18 cellular contexts compared by ENCODE assay signal in genomic region chr3:146470424-146470990, GRCh38. TPM values are rescaled to one million over a fixed set of nuclear protein-coding genes. Genes with fewer than 3 reads are reported as not detected.
A peak's percentile ranks its signal among the peaks of the same experiment; 100 is the strongest.
DNase-seq lines count a peak whose midpoint lies in the region; ATAC-seq, FAIRE-seq and TF ChIP-seq lines count a peak whose summit lies in the region.
"Had no signal": no experiment of that assay in that cellular context is flagged by ENCODE, and none has a peak within 500 bp of the region (broad histone marks: within the 10 kb centered on the region; RNA-seq: fewer than 3 reads in every experiment).

No MANE protein-coding gene starts in this region.

- H3K27me3 Mint-ChIP-seq in CD8-positive, alpha-beta memory T cell, result peaks cover 6 to 15% of the 10 kb centered on the region in 2 donors

- peak overlapping the region; percentile 54; the same call in 1 of the 2 replicates for H3K4me2 ChIP-seq in PC-9

- H3K4me3 Mint-ChIP-seq in CD8-positive, alpha-beta memory T cell, result peak overlapping the region; percentile 81 to 92 (median 85)

- H3K4me1 ChIP-seq in CD8-positive, alpha-beta memory T cell (ENCODE audit: insufficient read depth, low read length), result peaks cover 8% of the 10 kb centered on the region
- H3K4me1 ChIP-seq in PC-9 (replicated peaks; ENCODE audit: insufficient read depth), result 0 out of 2 replicates have a peak, but pooled peaks cover 5% of the 10 kb centered on the region
- no peaks in the 10 kb centered on the region for H3K4me1 ChIP-seq in lower lobe of right lung
- H3K4me1 ChIP-seq: neural progenitor cell had no signal

- no peaks in the 10 kb centered on the region for H3K9me3 Mint-ChIP-seq in CD8-positive, alpha-beta memory T cell
- H3K9me3 Mint-ChIP-seq: neural progenitor cell had no signal

- no peak overlapping the region for H3K27ac ChIP-seq in CD8-positive, alpha-beta memory T cell (ENCODE audit: low read depth, low read length)
- H3K27ac ChIP-seq in PC-9 (no peak overlapping the region), lower lobe of right lung (no peak overlapping the region)
- H3K27ac ChIP-seq: GM23248, HL-60, neural progenitor cell had no signal

- H3K4me3 ChIP-seq in CD8-positive, alpha-beta memory T cell (ENCODE audit: low read length), result no peak overlapping the region
- H3K4me3 ChIP-seq in PC-9, result no peak overlapping the region
- no peak overlapping the region for H3K4me3 ChIP-seq in lower lobe of right lung

- no TSS peak for BruUV-seq in PC-9 (replicated peaks; lab: Mats Ljungman, UMichigan)

- H3K27ac Mint-ChIP-seq in CD8-positive, alpha-beta memory T cell, result peak overlapping the region in 3 of 8 donors; percentile 19 to 69 (median 60)
- H3K27ac Mint-ChIP-seq: neural progenitor cell had no signal

- ATAC-seq in GM19328 (IDR thresholded peaks at IDR 0.05; ENCODE audit: unreplicated experiment) (no peak), lower lobe of right lung (no peak)

- H2AFZ ChIP-seq in PC-9, result peak overlapping the region; percentile 76; the same call in 1 of the 2 replicates

- no peaks in the 10 kb centered on the region for H3K9me2 ChIP-seq in PC-9 (ENCODE audit: insufficient read depth)

- intact Hi-C loops in PC-9 (cut with micrococcal nuclease; ENCODE audit: unreplicated experiment) (no loop called here), lower lobe of right lung (cut with DNase I) (no loop called here)

- no peaks in the 10 kb centered on the region for H3F3A ChIP-seq in PC-9 (ENCODE audit: insufficient read depth, low read depth)

- peaks cover 6 to 18% (median 11%) of the 10 kb centered on the region in 3 donors for H3K4me1 Mint-ChIP-seq in CD8-positive, alpha-beta memory T cell
- H3K4me1 Mint-ChIP-seq: neural progenitor cell had no signal

- no peaks in the 10 kb centered on the region for H3K9me3 ChIP-seq in CD8-positive, alpha-beta memory T cell (ENCODE audit: low read length)
- H3K9me3 ChIP-seq in PC-9 (ENCODE audit: insufficient read depth, low read depth), result no peaks in the 10 kb centered on the region; the same call in 1 of the 2 replicates
- H3K9me3 ChIP-seq in lower lobe of right lung, result no peaks in the 10 kb centered on the region
- H3K9me3 ChIP-seq: thoracic aorta had no signal

- no peaks in the 10 kb centered on the region for H3K36me3 Mint-ChIP-seq in CD8-positive, alpha-beta memory T cell
- H3K36me3 Mint-ChIP-seq: neural progenitor cell had no signal

- H3K79me2 ChIP-seq in PC-9 (ENCODE audit: low read depth), result no peaks in the 10 kb centered on the region

- POLR2A ChIA-PET in CD8-positive, alpha-beta memory T cell (lab: Charles Lee), result no interaction called here
- POLR2A ChIA-PET in PC-9 (lab: Charles Lee; ENCODE audit: unreplicated experiment), result interaction anchor here (0.6 to 0.7 kb wide), 2 partner anchors 124 to 849 kb away, joined by 4 read pairs; no protein-coding TSS in a partner anchor

- FAIRE-seq in islet of Langerhans (lab: Jason Lieb, UNC), result peak; percentile 9
- FAIRE-seq: A204.1 had no signal

- no peaks in the 10 kb centered on the region for H3K36me3 ChIP-seq in CD8-positive, alpha-beta memory T cell (ENCODE audit: insufficient read depth, low read length)
- H3K36me3 ChIP-seq in PC-9 (ENCODE audit: low read depth) (no peaks in the 10 kb centered on the region), lower lobe of right lung (no peaks in the 10 kb centered on the region)
- H3K36me3 ChIP-seq: neural progenitor cell, thoracic aorta had no signal

- TF ChIP-seq CTCF in PC-9 (conservative IDR thresholded peaks at IDR 0.05) (no peak), lower lobe of right lung (IDR thresholded peaks at IDR 0.05) (no peak)

- DNase-seq in NCI-H146 (lab: John Stamatoyannopoulos, UW) (peak; percentile 21), NCI-H146 treated with DMSO at 0.1 percent for 48 hours (lab: John Stamatoyannopoulos, UW; ENCODE audit: unreplicated experiment) (no peak), PC-9 (no peak), dedifferentiated amniotic fluid mesenchymal stem cell (ENCODE audit: extremely low spot score) (no peak), lower lobe of right lung (no peak)
- no peak for DNase-seq in CD8-positive, alpha-beta memory T cell
- DNase-seq: activated effector memory CD4-positive, alpha-beta T cell treated with Interleukin-2 at 50 U/mL for 16 hours; NCI-H524 treated with DMSO at 0.1 percent for 48 hours had no signal

- CTCF ChIA-PET in CD8-positive, alpha-beta memory T cell (lab: Charles Lee), result no interaction called here
- CTCF ChIA-PET in PC-9 (lab: Charles Lee), result no interaction called here

- no peaks in the 10 kb centered on the region for H3K27me3 ChIP-seq in CD8-positive, alpha-beta memory T cell (ENCODE audit: insufficient read depth, low read length, poor library complexity, severe bottlenecking)
- H3K27me3 ChIP-seq in PC-9 (ENCODE audit: insufficient read depth, low read depth) (no peaks in the 10 kb centered on the region), lower lobe of right lung (ENCODE audit: low read depth) (no peaks in the 10 kb centered on the region)
- H3K27me3 ChIP-seq: neural progenitor cell had no signal

- H4K20me1 ChIP-seq in PC-9 (ENCODE audit: insufficient read depth), result no peaks in the 10 kb centered on the region

RNA-seq across cellular contexts. Expression of gene PLSCR2, which starts 1.1 kb away (rescaled TPM):
- total RNA-seq in CD8-positive, alpha-beta memory T cell, result not detected
- polyA plus RNA-seq in CD8-positive, alpha-beta memory T cell, result not detected
- total RNA-seq in PC-9 (2021), result not detected in 2 replicates
- 0.86 TPM for total RNA-seq in lower lobe of right lung
- total RNA-seq: GM23248, left lobe of liver, M059J, skeletal muscle tissue had no signal
- polyA plus RNA-seq: GM23248 had no signal
